In the genomic region with DNA sequence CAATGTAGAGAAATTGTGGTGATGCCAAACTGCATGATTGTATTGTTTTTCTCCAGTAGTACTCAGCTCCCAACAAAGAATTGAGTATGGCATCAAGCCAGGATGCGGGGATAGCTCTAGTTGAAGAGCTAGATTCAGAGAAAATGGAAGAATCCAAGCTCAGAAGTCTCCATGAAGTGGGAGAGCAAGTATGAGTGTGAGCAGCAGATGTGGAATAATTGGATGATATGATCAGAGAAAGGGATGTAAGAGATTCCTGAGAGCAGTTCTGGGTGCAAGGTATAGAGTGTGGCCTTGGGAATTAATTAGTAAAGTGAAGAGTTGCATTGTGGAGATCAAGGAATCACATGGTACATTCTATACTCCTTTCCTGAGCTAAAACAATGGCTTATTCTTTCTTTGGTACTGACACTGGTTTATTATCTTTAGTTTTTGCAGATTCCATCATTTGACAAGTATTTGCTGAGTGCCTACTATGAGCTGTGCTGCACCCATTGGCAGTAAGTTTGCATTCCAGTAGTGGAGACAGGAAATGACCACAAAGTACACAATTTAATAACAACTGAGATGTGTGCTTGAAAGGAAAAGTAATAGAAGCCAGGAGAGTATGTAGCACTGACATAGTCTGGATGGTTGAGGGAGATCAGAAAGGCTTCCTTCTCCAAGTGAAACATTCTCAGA, we compare ENCODE assay signal across 12 cellular contexts.
A peak's percentile ranks its signal among the peaks of the same experiment; 100 is the strongest.
DNase-seq lines count a peak whose midpoint lies in the region; ATAC-seq and TF ChIP-seq lines count a peak whose summit lies in the region.
"Had no signal": no experiment of that assay in that cellular context is flagged by ENCODE, and none has a peak within 500 bp of the region (broad histone marks: within the 10 kb centered on the region; RNA-seq: fewer than 3 reads in every experiment).

No MANE protein-coding gene starts in this region.

- no peak for TF ChIP-seq EP300 in ovary (IDR thresholded peaks at IDR 0.05)

- WGBS in ovary, 3 donors, result 30 to 45% (median 43%) methylated on average over 1 of the region's 1 CpG

- TF ChIP-seq POLR2A in ovary (IDR thresholded peaks at IDR 0.05), result no peak

- TF ChIP-seq CTCF in cardiac fibroblast (IDR thresholded peaks at IDR 0.05; ENCODE audit: low read depth, low read length) (no peak), lower lobe of right lung (IDR thresholded peaks at IDR 0.05) (no peak), ovary (IDR thresholded peaks at IDR 0.05) (no peak)

- H3K4me3 ChIP-seq in cardiac fibroblast (replicated peaks in 1 of 2; ENCODE audit: low read depth in 2 of 2, low read length in 2 of 2) (no peak overlapping the region), lower lobe of right lung (no peak overlapping the region), ovary (no peak overlapping the region)
- H3K4me3 ChIP-seq: psoas muscle had no signal

- H3K9me3 ChIP-seq in lower lobe of right lung (no peaks in the 10 kb centered on the region), ovary (no peaks in the 10 kb centered on the region)
- H3K9me3 ChIP-seq: psoas muscle had no signal

- no peak overlapping the region for H3K27ac ChIP-seq in lower lobe of right lung
- H3K27ac ChIP-seq in ovary, result no peak overlapping the region
- H3K27ac ChIP-seq: psoas muscle, RWPE1 had no signal

- peak; percentile 65 for DNase-seq in AG08395 (ENCODE audit: low spot score)
- peak; percentile 39 for DNase-seq in HS-27A (ENCODE audit: low read depth)
- peak; percentile 93 to 94 for DNase-seq in cardiac fibroblast (ENCODE audit: low read depth in 2 of 2)
- DNase-seq in lower lobe of right lung, result no peak
- no peak for DNase-seq in ovary
- no peak for DNase-seq in 8988T
- DNase-seq in NAMALWA (ENCODE audit: low spot score), result no peak
- DNase-seq in stimulated activated CD4-positive, alpha-beta T cell treated with anti-CD3 and anti-CD28 coated beads, Interleukin-4, amount 100 ng/mL, for 1 hour, result no peak
- DNase-seq: NCI-H1417 treated with DMSO at 0.1 percent for 48 hours, psoas muscle had no signal

- peaks cover 5% of the 10 kb centered on the region for H3K4me1 ChIP-seq in lower lobe of right lung
- no peaks in the 10 kb centered on the region for H3K4me1 ChIP-seq in ovary (ENCODE audit: insufficient read depth)
- H3K4me1 ChIP-seq: psoas muscle had no signal

- ATAC-seq in lower lobe of right lung, result peak; percentile 28 to 50
- ATAC-seq: HCT116 had no signal

- H3K27me3 ChIP-seq in lower lobe of right lung (ENCODE audit: low read depth), result no peaks in the 10 kb centered on the region
- H3K27me3 ChIP-seq in ovary, result no peaks in the 10 kb centered on the region

- intact Hi-C loops in lower lobe of right lung (cut with DNase I) (no loop called here), ovary (cut with DNase I) (no loop called here)

- no peaks in the 10 kb centered on the region for H3K36me3 ChIP-seq in lower lobe of right lung
- H3K36me3 ChIP-seq in ovary, result no peaks in the 10 kb centered on the region

Comparison
In these comparisons a context has a peak if more than half of its experiments do, and no peak if none do; other contexts are left out.
1. DNase-seq: peak in AG08395 (single experiment), HS-27A (single experiment) and cardiac fibroblast (2 of 2); none in lower lobe of right lung (single experiment), ovary (0 of 5), 8988T (single experiment), NAMALWA (single experiment) and stimulated activated CD4-positive, alpha-beta T cell treated with anti-CD3 and anti-CD28 coated beads, Interleukin-4, amount 100 ng/mL, for 1 hour (single experiment).